24 cellular contexts compared by ENCODE assay signal in the genomic region with DNA sequence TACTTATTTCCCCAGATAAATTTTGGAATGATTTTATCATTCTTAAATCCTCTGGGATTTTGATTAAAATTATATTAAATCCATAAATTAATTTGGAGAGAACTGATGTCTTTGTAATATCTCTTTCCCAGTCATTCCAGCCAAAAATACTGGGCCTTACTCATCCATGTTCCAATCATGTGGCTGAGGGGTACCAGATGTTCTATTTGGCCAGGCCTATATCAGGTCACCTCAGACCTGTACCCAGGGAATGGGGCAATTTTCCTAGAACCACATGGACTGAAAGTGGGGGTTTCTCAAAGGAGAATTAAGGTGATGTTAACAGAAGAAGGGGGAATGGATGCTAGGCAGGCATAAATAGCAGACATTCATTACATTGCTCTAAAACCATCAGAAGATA. TPM values are rescaled to one million over a fixed set of nuclear protein-coding genes. Genes with fewer than 3 reads are reported as not detected.
A peak's percentile ranks its signal among the peaks of the same experiment; 100 is the strongest.
DNase-seq lines count a peak whose midpoint lies in the region; ATAC-seq and TF ChIP-seq lines count a peak whose summit lies in the region.
"Had no signal": no experiment of that assay in that cellular context is flagged by ENCODE, and none has a peak within 500 bp of the region (broad histone marks: within the 10 kb centered on the region; RNA-seq: fewer than 3 reads in every experiment).

No MANE protein-coding gene starts in this region.

- POLR2A ChIA-PET in IMR-90 (lab: Charles Lee; ENCODE audit: unreplicated experiment): no interaction called here
- POLR2A ChIA-PET in activated CD4-positive, alpha-beta T cell treated with anti-CD3 and anti-CD28 coated beads, Interleukin-2, amount 10 ng/mL, durations not matched to agents 7 days and 5 days (lab: Charles Lee): no interaction called here
- POLR2A ChIA-PET in A673 (lab: Charles Lee; ENCODE audit: low non-redundant PET): no interaction called here

- H3K36me3 ChIP-seq in GM23248 (ENCODE audit: low read depth): no peaks in the 10 kb centered on the region
- H3K36me3 ChIP-seq in IMR-90 (ENCODE audit: control insufficient read depth, insufficient read depth, low read length): 0 out of 2 replicates have a peak, but pooled peaks cover 2% of the 10 kb centered on the region
- H3K36me3 ChIP-seq in sigmoid colon: no peaks in the 10 kb centered on the region
- H3K36me3 ChIP-seq in A673 (ENCODE audit: insufficient read depth, low read length, poor library complexity, severe bottlenecking): no peaks in the 10 kb centered on the region
- H3K36me3 ChIP-seq: BE2C had no signal

- H3K79me1 ChIP-seq in IMR-90 (ENCODE audit: low read depth in 1 of 2, low read length in 2 of 2): peaks cover 5 to 65% of the 10 kb centered on the region in 2 experiments

- H3K27me3 ChIP-seq in GM23248 (replicated peaks; ENCODE audit: insufficient read depth) (no peaks in the 10 kb centered on the region), IMR-90 (ENCODE audit: control insufficient read depth, insufficient read depth, low read length) (no peaks in the 10 kb centered on the region), sigmoid colon (no peaks in the 10 kb centered on the region), A673 (replicated peaks; ENCODE audit: insufficient read depth, low read depth, low read length, poor library complexity) (no peaks in the 10 kb centered on the region)
- H3K27me3 ChIP-seq: BE2C had no signal

- H4K5ac ChIP-seq in IMR-90 (ENCODE audit: low read depth, low read length): peak overlapping the region; percentile 89

- intact Hi-C loops in IMR-90 (cut with micrococcal nuclease): no loop called here
- intact Hi-C loops in sigmoid colon (cut with DNase I): no loop called here
- intact Hi-C loops in A673 (cut with micrococcal nuclease; ENCODE audit: unreplicated experiment): no loop called here

- peak overlapping the region; percentile 56 for H3K18ac ChIP-seq in IMR-90 (ENCODE audit: low read depth, low read length)

- TF ChIP-seq CTCF in IMR-90 (conservative IDR thresholded peaks at IDR 0.05; ENCODE audit: low read depth, low read length): no peak
- no peak for TF ChIP-seq CTCF in sigmoid colon (IDR thresholded peaks at IDR 0.05)
- TF ChIP-seq CTCF in A673 (conservative IDR thresholded peaks at IDR 0.05; ENCODE audit: low read depth, low read length): no peak

- H3F3A ChIP-seq in GM23248 (ENCODE audit: insufficient read depth): peaks cover 19% of the 10 kb centered on the region

- H3K56ac ChIP-seq in IMR-90 (ENCODE audit: extremely low read depth, insufficient read depth, low read length): peak overlapping the region; percentile 67; the same call in 1 of the 2 replicates

- peak overlapping the region; percentile 41 to 64; a peak in 3 of 4 replicates for H4K8ac ChIP-seq in IMR-90 (ENCODE audit: low read depth in 2 of 2, low read length in 2 of 2)

- H3K4me1 Mint-ChIP-seq in activated CD4-positive, alpha-beta T cell treated with anti-CD3 and anti-CD28 coated beads, Interleukin-2, amount 10 ng/mL, durations not matched to agents 7 days and 5 days: peaks cover 23% of the 10 kb centered on the region

- in situ Hi-C loops in GM23248 (cut with MboI) (no loop called here), IMR-90 (cut with MboI; ENCODE audit: low sequenced_read_pairs) (no loop called here)

- H3K14ac ChIP-seq in IMR-90 (replicated peaks; ENCODE audit: low read depth, low read length): peak overlapping the region; percentile 79

- peak overlapping the region; percentile 64 for H2BK5ac ChIP-seq in IMR-90 (ENCODE audit: low read depth, low read length, poor library complexity, severe bottlenecking)

- H3K9me2 ChIP-seq in GM23248 (ENCODE audit: insufficient read depth): no peaks in the 10 kb centered on the region

- peak overlapping the region; percentile 83 for H2AK9ac ChIP-seq in IMR-90 (replicated peaks; ENCODE audit: low read depth, low read length, poor library complexity)

- no peaks in the 10 kb centered on the region for H3K27me3 Mint-ChIP-seq in activated CD4-positive, alpha-beta T cell treated with anti-CD3 and anti-CD28 coated beads, Interleukin-2, amount 10 ng/mL, durations not matched to agents 7 days and 5 days
- H3K27me3 Mint-ChIP-seq: CD8-positive, alpha-beta memory T cell had no signal

- no peak for TF ChIP-seq RAD21 in IMR-90 (IDR thresholded peaks at IDR 0.05; ENCODE audit: low read length)

- H4K20me1 ChIP-seq in GM23248 (ENCODE audit: insufficient read depth) (no peaks in the 10 kb centered on the region), IMR-90 (ENCODE audit: insufficient read depth, low read length) (peaks cover 38% of the 10 kb centered on the region; the same call in 1 of the 2 replicates)

- H3K4me3 ChIP-seq in GM23248 (no peak overlapping the region), IMR-90 (ENCODE audit: insufficient read depth, low read depth, low read length) (no peak overlapping the region), sigmoid colon (no peak overlapping the region), A673 (ENCODE audit: low read depth, low read length, poor library complexity, severe bottlenecking) (no peak overlapping the region)
- H3K4me3 ChIP-seq: K562, SK-N-MC had no signal

- H2BK120ac ChIP-seq in IMR-90 (ENCODE audit: low read depth, low read length): peak overlapping the region; percentile 94

- peak overlapping the region; percentile 8 for H3K4me2 ChIP-seq in GM23248 (ENCODE audit: unreplicated experiment)
- H3K4me2 ChIP-seq in IMR-90 (ENCODE audit: low read depth, low read length): peak overlapping the region; percentile 3

- H2BK20ac ChIP-seq in IMR-90 (ENCODE audit: low read depth, low read length): peak overlapping the region; percentile 97

- H2BK15ac ChIP-seq in IMR-90 (ENCODE audit: low read depth, low read length): peak overlapping the region; percentile 98; the same call in 1 of the 3 replicates

- peak overlapping the region; percentile 92 for H3K4ac ChIP-seq in IMR-90 (ENCODE audit: low read depth, low read length)

- H3K27ac Mint-ChIP-seq in activated CD4-positive, alpha-beta T cell treated with anti-CD3 and anti-CD28 coated beads, Interleukin-2, amount 10 ng/mL, durations not matched to agents 7 days and 5 days: no peak overlapping the region
- H3K27ac Mint-ChIP-seq: CD14-positive monocyte had no signal

- H3K4me3 Mint-ChIP-seq in activated CD4-positive, alpha-beta T cell treated with anti-CD3 and anti-CD28 coated beads, Interleukin-2, amount 10 ng/mL, durations not matched to agents 7 days and 5 days: no peak overlapping the region
- H3K4me3 Mint-ChIP-seq: CD8-positive, alpha-beta memory T cell had no signal

- H3K79me2 ChIP-seq in GM23248 (ENCODE audit: insufficient read depth): peaks cover 99% of the 10 kb centered on the region

- H3K4me1 ChIP-seq in GM23248 (ENCODE audit: insufficient read depth): peaks cover 50% of the 10 kb centered on the region
- peaks cover 34% of the 10 kb centered on the region for H3K4me1 ChIP-seq in IMR-90 (ENCODE audit: control insufficient read depth, insufficient read depth, low read length)
- H3K4me1 ChIP-seq in sigmoid colon: peaks cover 0 to 45% (median 30%) of the 10 kb centered on the region in 4 donors
- peaks cover 9% of the 10 kb centered on the region for H3K4me1 ChIP-seq in A673 (ENCODE audit: insufficient read depth, low read length, poor library complexity, severe bottlenecking)

- ATAC-seq in IMR-90 (ENCODE audit: low read depth): no peak
- ATAC-seq in GM21367 (IDR thresholded peaks at IDR 0.05; ENCODE audit: unreplicated experiment): no peak
- ATAC-seq: K562, Panc1 had no signal

- no peaks in the 10 kb centered on the region for H3K9me3 ChIP-seq in GM23248 (ENCODE audit: low read depth)
- no peaks in the 10 kb centered on the region for H3K9me3 ChIP-seq in IMR-90 (ENCODE audit: control insufficient read depth, insufficient read depth, low read length)
- H3K9me3 ChIP-seq in sigmoid colon: no peaks in the 10 kb centered on the region
- no peaks in the 10 kb centered on the region for H3K9me3 ChIP-seq in A673 (ENCODE audit: low read depth, low read length, poor library complexity, severe bottlenecking)
- H3K9me3 ChIP-seq: BE2C had no signal

- H3K36me3 Mint-ChIP-seq in activated CD4-positive, alpha-beta T cell treated with anti-CD3 and anti-CD28 coated beads, Interleukin-2, amount 10 ng/mL, durations not matched to agents 7 days and 5 days (ENCODE audit: low read depth): peaks cover 4% of the 10 kb centered on the region
- H3K36me3 Mint-ChIP-seq: CD14-positive monocyte had no signal

- H3K9me1 ChIP-seq in IMR-90 (ENCODE audit: insufficient read depth, low read length): peaks cover 22% of the 10 kb centered on the region

- TF ChIP-seq POLR2A in IMR-90 (IDR thresholded peaks at IDR 0.05; ENCODE audit: low read depth, low read length): no peak
- TF ChIP-seq POLR2A in sigmoid colon (IDR thresholded peaks at IDR 0.05): no peak

- peak overlapping the region; percentile 91 for H2AK5ac ChIP-seq in IMR-90 (ENCODE audit: low read depth, low read length)

- no peak overlapping the region for H3K27ac ChIP-seq in GM23248
- H3K27ac ChIP-seq in IMR-90 (ENCODE audit: insufficient read depth, low read length): peak overlapping the region; percentile 89; the same call in 1 of the 2 replicates
- H3K27ac ChIP-seq in sigmoid colon: peak overlapping the region in 2 of 4 donors; percentile 6 to 33
- no peak overlapping the region for H3K27ac ChIP-seq in A673 (ENCODE audit: low read depth, low read length, poor library complexity, severe bottlenecking)
- H3K27ac ChIP-seq: RWPE1, SK-N-MC had no signal

- H3K9me3 Mint-ChIP-seq in activated CD4-positive, alpha-beta T cell treated with anti-CD3 and anti-CD28 coated beads, Interleukin-2, amount 10 ng/mL, durations not matched to agents 7 days and 5 days: no peaks in the 10 kb centered on the region
- H3K9me3 Mint-ChIP-seq: CD8-positive, alpha-beta memory T cell had no signal

- dilution Hi-C loops in IMR-90 (cut with HindIII; ENCODE audit: low sequenced_read_pairs, unreplicated experiment): no loop called here

- CTCF ChIA-PET in IMR-90 (lab: Yijun Ruan, JAX): no interaction called here
- CTCF ChIA-PET in activated CD4-positive, alpha-beta T cell treated with anti-CD3 and anti-CD28 coated beads, Interleukin-2, amount 10 ng/mL, durations not matched to agents 7 days and 5 days (lab: Charles Lee): no interaction called here
- CTCF ChIA-PET in A673 (lab: Charles Lee): interaction anchor here (0.5 kb wide), 1 partner anchor 500 kb away, joined by 4 read pairs; no protein-coding TSS in a partner anchor

- peak; percentile 41 for DNase-seq in GM23248
- DNase-seq in IMR-90: no peak
- DNase-seq in fibroblast of peridontal ligament (ENCODE audit: extremely low read depth): peak; percentile 37
- peak; percentile 61 for DNase-seq in sigmoid colon
- no peak for DNase-seq in activated CD4-positive, alpha-beta T cell treated with anti-CD3 and anti-CD28 coated beads, Interleukin-2, amount 10 ng/mL, durations not matched to agents 7 days and 5 days
- DNase-seq in A673 (ENCODE audit: low spot score): no peak
- DNase-seq: ACHN; BE2C; CD8-positive, alpha-beta memory T cell; DMS153; DND-41; H7; MV-4-11; NCI-H1105 treated with DMSO at 0.1 percent for 48 hours; NCI-H2029; NCI-H446 treated with DMSO at 0.1 percent for 48 hours; NCI-H526; SIG-M5 had no signal

- peak overlapping the region; percentile 55 for H3K23ac ChIP-seq in IMR-90 (ENCODE audit: low read depth, low read length)

- no peak for TF ChIP-seq EP300 in sigmoid colon (IDR thresholded peaks at IDR 0.05)

- peak overlapping the region; percentile 94 for H4K91ac ChIP-seq in IMR-90 (ENCODE audit: insufficient read depth, low read depth, low read length)

- H2AFZ ChIP-seq in GM23248 (no peak overlapping the region), IMR-90 (replicated peaks; ENCODE audit: low read length, poor library complexity) (no peak overlapping the region)

- BruUV-seq in IMR-90 (replicated peaks; lab: Mats Ljungman, UMichigan) (no TSS peak), A673 (replicated peaks; lab: Mats Ljungman, UMichigan) (no TSS peak)

- H3K9ac ChIP-seq in GM23248: no peak overlapping the region
- H3K9ac ChIP-seq in IMR-90 (ENCODE audit: low read depth, low read length): no peak overlapping the region; the same call in 1 of the 2 replicates

RNA-seq across cellular contexts. Expression of a gene that starts 7.5 kb away (rescaled TPM):
- 24.5 and 30.4 TPM in 2 replicates for total RNA-seq in GM23248 (2014; rRNA removed; shearing (Covaris generic))
- polyA plus RNA-seq in GM23248 (2016; fragmentation: Nextera tagmentation; extraction: Ambion mirVana) (6.0 and 13.2 TPM in 2 replicates), IMR-90 (2012; rRNA removed) (23.5 and 24.8 TPM in 2 replicates), sigmoid colon (1 to 10 TPM; 4.2 to 7.3 (median 5.8) TPM)
- total RNA-seq in IMR-90 (2012; rRNA removed) (47.5 and 58.0 TPM in 2 replicates), sigmoid colon (10 to 100 TPM; 23.2 to 38.2 (median 30.0) TPM), A673 (2021) (49.3 and 49.4 TPM in 2 replicates)
- 7.3 and 30.5 TPM in 2 replicates for polyA plus RNA-seq in IMR-90 (2012; cell fraction: cytosol; rRNA removed)
- 43.5 and 44.6 TPM in 2 replicates for polyA plus RNA-seq in IMR-90 (2012; cell fraction: nucleus; rRNA removed; ENCODE audit: low replicate concordance)
- total RNA-seq in activated CD4-positive, alpha-beta T cell treated with anti-CD3 and anti-CD28 coated beads, Interleukin-2, amount 10 ng/mL, durations not matched to agents 7 days and 5 days: 10 to 100 TPM; 20.2 to 25.3 TPM

Comparison
In these comparisons a context has a peak if more than half of its experiments do, and no peak if none do; other contexts are left out.
1. DNase-seq: peak in GM23248 (single experiment), fibroblast of peridontal ligament (single experiment) and sigmoid colon (single experiment); none in IMR-90 (single experiment), activated CD4-positive, alpha-beta T cell treated with anti-CD3 and anti-CD28 coated beads, Interleukin-2, amount 10 ng/mL, durations not matched to agents 7 days and 5 days (single experiment) and A673 (single experiment).